Comparison of ENCODE assay signal across 1 cellular context in the genomic region with DNA sequence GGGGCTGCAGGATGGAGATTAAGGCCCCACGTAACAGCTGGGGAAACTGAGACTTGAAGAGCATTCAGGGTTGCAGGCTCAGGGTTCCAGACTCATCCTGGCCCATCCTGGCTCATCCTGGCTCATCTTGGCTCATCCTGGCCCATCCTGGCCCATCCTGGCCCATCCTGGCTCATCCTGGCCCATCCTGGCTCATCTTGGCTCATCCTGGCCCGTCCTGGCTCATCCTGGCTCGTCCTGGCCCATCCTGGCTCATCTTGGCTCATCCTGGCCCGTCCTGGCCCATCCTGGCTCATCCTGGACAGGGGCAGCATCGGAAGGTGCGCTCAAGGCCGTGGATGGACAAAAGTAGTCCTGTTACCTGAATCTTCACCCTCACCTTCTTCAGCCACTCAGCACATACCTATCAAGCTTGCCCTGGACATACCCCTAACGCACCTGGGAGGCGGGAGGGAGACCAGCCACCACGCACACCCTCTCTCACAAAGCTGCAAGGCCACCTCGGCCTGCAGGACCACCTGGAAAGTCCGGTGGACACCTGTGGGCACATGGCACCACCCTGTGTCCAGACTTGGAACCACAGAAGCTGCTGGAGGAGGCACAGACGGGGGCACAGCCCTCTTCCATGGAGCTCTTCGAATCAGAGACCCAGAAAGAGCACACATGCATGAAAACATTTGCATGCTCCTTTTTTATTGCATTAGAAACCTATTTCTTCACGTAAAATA.
TF ChIP-seq lines count a peak whose summit lies in the region.

No MANE protein-coding gene starts in this region.

TF ChIP-seq in liver, 16 proteins besides CTCF, POLR2A, EP300 and RAD21 (continued from another document):
- TF ChIP-seq, protein P1, sequence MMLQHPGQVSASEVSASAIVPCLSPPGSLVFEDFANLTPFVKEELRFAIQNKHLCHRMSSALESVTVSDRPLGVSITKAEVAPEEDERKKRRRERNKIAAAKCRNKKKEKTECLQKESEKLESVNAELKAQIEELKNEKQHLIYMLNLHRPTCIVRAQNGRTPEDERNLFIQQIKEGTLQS (IDR thresholded peaks at IDR 0.05): no peak
- TF ChIP-seq SP1 (IDR thresholded peaks at IDR 0.05) (no peak), EGR1 (IDR thresholded peaks at IDR 0.05; ENCODE audit: low read depth in 2 of 2) (no peak)
- TF ChIP-seq, protein P2, sequence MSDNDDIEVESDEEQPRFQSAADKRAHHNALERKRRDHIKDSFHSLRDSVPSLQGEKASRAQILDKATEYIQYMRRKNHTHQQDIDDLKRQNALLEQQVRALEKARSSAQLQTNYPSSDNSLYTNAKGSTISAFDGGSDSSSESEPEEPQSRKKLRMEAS (IDR thresholded peaks at IDR 0.05): no peak
